In genomic region chr1:115557715-115558114, GRCh38 we compare ENCODE assay signal across 21 cellular contexts.
DNase-seq lines count a peak whose midpoint lies in the region; ATAC-seq and TF ChIP-seq lines count a peak whose summit lies in the region.
"Had no signal": no experiment of that assay in that cellular context is flagged by ENCODE, and none has a peak within 500 bp of the region (broad histone marks: within the 10 kb centered on the region; RNA-seq: fewer than 3 reads in every experiment).

No MANE protein-coding gene starts in this region.

- TF ChIP-seq POLR2A in spleen (IDR thresholded peaks at IDR 0.05) (no peak), gastroesophageal sphincter (IDR thresholded peaks at IDR 0.05) (no peak)

- H3K36me3 ChIP-seq in spleen (no peaks in the 10 kb centered on the region), gastroesophageal sphincter (no peaks in the 10 kb centered on the region)
- H3K36me3 ChIP-seq: upper lobe of right lung had no signal

- H3K36me3 Mint-ChIP-seq in activated T-cell treated with anti-CD3 and anti-CD28 coated beads, Interleukin-2, amount 50 U/mL, for 72 hours (ENCODE audit: insufficient read depth in 2 of 2) = no peaks in the 10 kb centered on the region

- H3K4me1 ChIP-seq in spleen (no peaks in the 10 kb centered on the region), gastroesophageal sphincter (no peaks in the 10 kb centered on the region)
- H3K4me1 ChIP-seq: upper lobe of right lung had no signal

- no peaks in the 10 kb centered on the region for H3K9me3 Mint-ChIP-seq in activated T-cell treated with anti-CD3 and anti-CD28 coated beads, Interleukin-2, amount 50 U/mL, for 72 hours
- H3K9me3 Mint-ChIP-seq: activated B cell treated with CpG ODN at 0.5 μM for 24 hours; activated T-helper 2 cell treated with anti-CD3 and anti-CD28 coated beads, Interferon-gamma antibody, Interleukin-2, Interleukin-4, amounts not matched to agents 10 μg/mL and 5 μg/mL and 100 μg/mL, durations not matched to agents 14 hours and 24 hours and 36 hours had no signal

- no peak for TF ChIP-seq EP300 in gastroesophageal sphincter (IDR thresholded peaks at IDR 0.05)

- no peak for ATAC-seq in gastroesophageal sphincter
- ATAC-seq in activated T-cell treated with anti-CD3 and anti-CD28 coated beads, Interleukin-2, amount 50 U/mL, for 72 hours (replicated peaks in 1 of 2) = no peak
- ATAC-seq: left cardiac atrium, upper lobe of right lung had no signal

- peak; percentile 6 for DNase-seq in NCI-H1436 (lab: John Stamatoyannopoulos, UW)
- DNase-seq in NCI-H1436 treated with DMSO at 0.1 percent for 48 hours (lab: John Stamatoyannopoulos, UW) = no peak
- DNase-seq in NCI-H2171 (lab: John Stamatoyannopoulos, UW) = peak; percentile 46
- peak; percentile 1 for DNase-seq in SW480 (ENCODE audit: low spot score)
- DNase-seq in myocyte (ENCODE audit: low read depth) = peak; percentile 9
- DNase-seq in spleen = no peak
- no peak for DNase-seq in activated T-cell treated with anti-CD3 and anti-CD28 coated beads, Interleukin-2, amount 50 U/mL, for 72 hours
- DNase-seq: activated B cell treated with CpG ODN at 0.5 μM for 24 hours, DND-41, GM23248, left cardiac atrium, midbrain, NCI-H2081, retina, SHP77 treated with DMSO at 0.1 percent for 48 hours, T-helper 2 cell, upper lobe of right lung had no signal

- H3K27ac ChIP-seq in spleen (no peak overlapping the region), gastroesophageal sphincter (no peak overlapping the region)
- H3K27ac ChIP-seq: C4-2B, GM23248, upper lobe of right lung had no signal

- H3K9me3 ChIP-seq in spleen (no peaks in the 10 kb centered on the region), gastroesophageal sphincter (no peaks in the 10 kb centered on the region)
- H3K9me3 ChIP-seq: upper lobe of right lung had no signal

- H3K27ac Mint-ChIP-seq in activated T-cell treated with anti-CD3 and anti-CD28 coated beads, Interleukin-2, amount 50 U/mL, for 72 hours = no peak overlapping the region
- H3K27ac Mint-ChIP-seq: activated B cell treated with CpG ODN at 0.5 μM for 24 hours; activated T-helper 2 cell treated with anti-CD3 and anti-CD28 coated beads, Interferon-gamma antibody, Interleukin-2, Interleukin-4, amounts not matched to agents 10 μg/mL and 5 μg/mL and 100 μg/mL, durations not matched to agents 14 hours and 24 hours and 36 hours; stimulated activated naive CD8-positive, alpha-beta T cell treated with anti-CD3 and anti-CD28 coated beads, Interleukin-15, Interleukin-2, amounts not matched to agents 100 ng/mL and 50 ng/mL, for 24 hours had no signal

- peaks cover 14% of the 10 kb centered on the region for H3K27me3 Mint-ChIP-seq in activated T-cell treated with anti-CD3 and anti-CD28 coated beads, Interleukin-2, amount 50 U/mL, for 72 hours (ENCODE audit: low read depth)

- no peak overlapping the region for H3K4me3 Mint-ChIP-seq in activated T-cell treated with anti-CD3 and anti-CD28 coated beads, Interleukin-2, amount 50 U/mL, for 72 hours
- H3K4me3 Mint-ChIP-seq: activated B cell treated with CpG ODN at 0.5 μM for 24 hours; stimulated activated naive CD8-positive, alpha-beta T cell treated with anti-CD3 and anti-CD28 coated beads, Interleukin-15, Interleukin-2, amounts not matched to agents 100 ng/mL and 50 ng/mL, for 24 hours had no signal

- H3K4me1 Mint-ChIP-seq in activated T-cell treated with anti-CD3 and anti-CD28 coated beads, Interleukin-2, amount 50 U/mL, for 72 hours (ENCODE audit: low read depth) = no peaks in the 10 kb centered on the region
- H3K4me1 Mint-ChIP-seq: activated B cell treated with CpG ODN at 0.5 μM for 24 hours had no signal

- H3K4me3 ChIP-seq in spleen = no peak overlapping the region
- H3K4me3 ChIP-seq in gastroesophageal sphincter = no peak overlapping the region
- H3K4me3 ChIP-seq: GM23248, upper lobe of right lung had no signal

- intact Hi-C loops in spleen (cut with DNase I; ENCODE audit: low total_unique reads) = no loop called here

- no peak for TF ChIP-seq CTCF in spleen (IDR thresholded peaks at IDR 0.05 in 8 of 11, conservative IDR thresholded peaks at IDR 0.05 in 3 of 11)
- TF ChIP-seq CTCF in gastroesophageal sphincter (IDR thresholded peaks at IDR 0.05) = no peak

- H3K27me3 ChIP-seq in spleen (replicated peaks in 1 of 7) = peaks cover 0 to 12% (median 0%) of the 10 kb centered on the region in 7 donors
- peaks cover 16% of the 10 kb centered on the region for H3K27me3 ChIP-seq in gastroesophageal sphincter

- 59 to 80% (median 67%) methylated on average over 1 of the region's 1 CpG for WGBS in spleen, 5 donors
- 67 to 100% methylated on average over 1 of the region's 1 CpG for WGBS in gastroesophageal sphincter (ENCODE audit: low coverage in 1 of 2), 2 donors

Comparison
In these comparisons a context has a peak if more than half of its experiments do, and no peak if none do; other contexts are left out.
1. DNase-seq: peak in NCI-H1436 (single experiment), NCI-H2171 (single experiment), SW480 (single experiment) and myocyte (single experiment); none in NCI-H1436 treated with DMSO at 0.1 percent for 48 hours (single experiment), spleen (single experiment) and activated T-cell treated with anti-CD3 and anti-CD28 coated beads, Interleukin-2, amount 50 U/mL, for 72 hours (0 of 2).